In genomic region chr2:73980566-73980965, GRCh38 we compare ENCODE assay signal across 8 cellular contexts. TPM values are rescaled to one million over a fixed set of nuclear protein-coding genes. Genes with fewer than 3 reads are reported as not detected.
DNase-seq lines count a peak whose midpoint lies in the region; ATAC-seq and TF ChIP-seq lines count a peak whose summit lies in the region.

No MANE protein-coding gene starts in this region.

- ATAC-seq in psoas muscle, result no peak

- peaks cover 38% of the 10 kb centered on the region for H3K27me3 Mint-ChIP-seq in T-helper 1 cell treated with Interleukin-12 subunit alpha and Interleukin-12 subunit beta and Interleukin-4 antibody, amounts not matched to agents 30 μg/mL and 1 μg/mL, for 36 hours (ENCODE audit: low read depth)

- H3K4me3 Mint-ChIP-seq in T-helper 1 cell treated with Interleukin-12 subunit alpha and Interleukin-12 subunit beta and Interleukin-4 antibody, amounts not matched to agents 30 μg/mL and 1 μg/mL, for 36 hours, result peak overlapping the region; percentile 22

- peaks cover 55% of the 10 kb centered on the region for H3K4me1 Mint-ChIP-seq in T-helper 1 cell treated with Interleukin-12 subunit alpha and Interleukin-12 subunit beta and Interleukin-4 antibody, amounts not matched to agents 30 μg/mL and 1 μg/mL, for 36 hours (ENCODE audit: low read depth)

- WGBS in psoas muscle, 3 donors, result 93 to 97% (median 96%) methylated on average over 2 of the region's 2 CpGs

- H3K9me3 Mint-ChIP-seq in T-helper 1 cell treated with Interleukin-12 subunit alpha and Interleukin-12 subunit beta and Interleukin-4 antibody, amounts not matched to agents 30 μg/mL and 1 μg/mL, for 36 hours, result no peaks in the 10 kb centered on the region

- H3K4me1 ChIP-seq in endocrine pancreas (ENCODE audit: control insufficient read depth, insufficient read depth, low read length) (peaks cover 6% of the 10 kb centered on the region), psoas muscle (peaks cover 29% of the 10 kb centered on the region)

- TF ChIP-seq CTCF in psoas muscle (IDR thresholded peaks at IDR 0.05), result no peak

- H3K9me3 ChIP-seq in MG63 (no peaks in the 10 kb centered on the region), endocrine pancreas (ENCODE audit: control insufficient read depth, low read length) (no peaks in the 10 kb centered on the region), psoas muscle (no peaks in the 10 kb centered on the region)

- DNase-seq in T-helper 1 cell (no peak), MG63 (no peak), psoas muscle (no peak), AG08395 (ENCODE audit: low spot score) (no peak), mucosa of gallbladder (ENCODE audit: low spot score) (no peak), cardiac septum (ENCODE audit: low spot score) (no peak)

- H3K27ac Mint-ChIP-seq in T-helper 1 cell treated with Interleukin-12 subunit alpha and Interleukin-12 subunit beta and Interleukin-4 antibody, amounts not matched to agents 30 μg/mL and 1 μg/mL, for 36 hours, result no peak overlapping the region

- peaks cover 10% of the 10 kb centered on the region for H3K36me3 Mint-ChIP-seq in T-helper 1 cell treated with Interleukin-12 subunit alpha and Interleukin-12 subunit beta and Interleukin-4 antibody, amounts not matched to agents 30 μg/mL and 1 μg/mL, for 36 hours (ENCODE audit: low read depth)

- no peak overlapping the region for H3K9ac ChIP-seq in endocrine pancreas (ENCODE audit: control insufficient read depth, insufficient read depth, low read length)

- H3K36me3 ChIP-seq in MG63, result no peaks in the 10 kb centered on the region; the same call in 1 of the 2 replicates
- H3K36me3 ChIP-seq in endocrine pancreas (ENCODE audit: control insufficient read depth, insufficient read depth, low read length), result no peaks in the 10 kb centered on the region
- no peaks in the 10 kb centered on the region for H3K36me3 ChIP-seq in psoas muscle (ENCODE audit: insufficient read depth in 1 of 2, low read depth in 1 of 2)

- H3K27me3 ChIP-seq in MG63 (no peaks in the 10 kb centered on the region), endocrine pancreas (ENCODE audit: control insufficient read depth, insufficient read depth, low read length) (peaks cover 3% of the 10 kb centered on the region), psoas muscle (ENCODE audit: insufficient read depth in 3 of 3, low read length in 2 of 3) (peaks cover 0 to 2% (median 0%) of the 10 kb centered on the region in 3 donors)

- H3K27ac ChIP-seq in psoas muscle, result no peak overlapping the region

- intact Hi-C loops in psoas muscle (cut with DNase I), result loop anchor here in 1 of 2 donors (5.0 to 10.0 kb wide), 2 partner anchors 53 to 156 kb away; partner anchors contain the start of genes DGUOK and STAMBP
- intact Hi-C loops in cardiac septum (cut with DNase I), result no loop called here

- H3K4me3 ChIP-seq in MG63, result peak overlapping the region; percentile 56
- H3K4me3 ChIP-seq in endocrine pancreas (ENCODE audit: control insufficient read depth, insufficient read depth, low read length), result peak overlapping the region; percentile 49
- H3K4me3 ChIP-seq in psoas muscle, result peak overlapping the region; percentile 61

RNA-seq across cellular contexts. Expression of gene TET3, which starts 4.1 kb away (rescaled TPM):
- 1.6 and 2.1 TPM in 2 replicates for total RNA-seq in MG63 (2014; rRNA removed; shearing (Covaris generic); ENCODE audit: low replicate concordance)
- total RNA-seq in psoas muscle, result 1 to 10 TPM; 1.7 to 4.8 (median 3.9) TPM
- polyA plus RNA-seq in psoas muscle, result 10 to 100 TPM in 1 of 3 donors, 1 to 10 TPM in 1, under 1 TPM in 1; 0.56 to 11.2 (median 1.0) TPM
- total RNA-seq in mucosa of gallbladder, result 19.3 TPM
- total RNA-seq in cardiac septum, result 3.7 TPM

RNA-seq across cellular contexts. Expression of gene DGUOK, which starts 53.9 kb away (rescaled TPM):
- total RNA-seq in MG63 (2014; rRNA removed; shearing (Covaris generic); ENCODE audit: low replicate concordance), result 28.4 and 51.8 TPM in 2 replicates
- total RNA-seq in psoas muscle (10 to 100 TPM; 12.9 to 22.9 (median 20.7) TPM), mucosa of gallbladder (45.4 TPM), cardiac septum (23.7 TPM)
- 10 to 100 TPM; 22.3 to 74.2 (median 53.7) TPM for polyA plus RNA-seq in psoas muscle
